Comparison of ENCODE assay signal across 26 cellular contexts in the genomic region with DNA sequence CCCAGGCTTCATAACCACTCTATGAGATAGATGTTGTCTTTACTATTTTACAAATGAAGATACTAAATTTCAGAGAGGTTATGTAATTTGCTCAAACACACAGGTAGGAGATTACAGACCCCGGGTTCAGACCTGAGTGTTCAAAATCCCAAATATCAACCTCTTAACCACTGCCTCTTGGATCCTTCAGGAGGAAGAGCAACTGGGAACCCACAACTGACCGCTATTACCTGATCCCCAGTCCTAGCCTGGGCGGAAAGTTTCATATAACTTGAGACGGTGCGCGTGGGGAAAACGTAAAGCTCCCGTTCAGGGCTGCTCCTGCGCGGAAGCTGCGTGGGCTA. TPM values are rescaled to one million over a fixed set of nuclear protein-coding genes. Genes with fewer than 3 reads are reported as not detected.
"Had no signal": no experiment of that assay in that cellular context is flagged by ENCODE, and none has a peak within 500 bp of the region (broad histone marks: within the 10 kb centered on the region; RNA-seq: fewer than 3 reads in every experiment).

No MANE protein-coding gene starts in this region.

- H3K4me3 Mint-ChIP-seq: endodermal cell; mesothelial cell of epicardium; natural killer cell treated with Interleukin-12 subunit alpha and Interleukin-12 subunit beta and Interleukin-15 and Interleukin-18, amount 100 ng/mL, for 72 hours; neural crest cell; stimulated activated memory B cell treated with anti-CD40 and anti-IgM and Interleukin-4, amounts not matched to agents 10 μg/mL and 1 μg/mL and 100 μg/mL, for 72 hours had no signal

- ATAC-seq: gastrocnemius medialis; left lobe of liver; mucosa of descending colon; natural killer cell treated with Interleukin-12 subunit alpha and Interleukin-12 subunit beta and Interleukin-15 and Interleukin-18, amount 100 ng/mL, for 72 hours; psoas muscle; right cardiac atrium; stimulated activated memory B cell treated with anti-CD40 and anti-IgM and Interleukin-4, amounts not matched to agents 10 μg/mL and 1 μg/mL and 100 μg/mL, for 72 hours; stimulated activated naive CD8-positive, alpha-beta T cell treated with anti-CD3 and anti-CD28 coated beads, Interleukin-15, Interleukin-2, amounts not matched to agents 100 U/mL and 50 U/mL, for 24 hours had no signal

- H3K27ac ChIP-seq: esophagus muscularis mucosa, gastrocnemius medialis, psoas muscle, sigmoid colon, testis, tibial artery had no signal

- FAIRE-seq: colon, endothelial cell of umbilical vein, kidney had no signal

- H3K9me3 Mint-ChIP-seq: endodermal cell; mesothelial cell of epicardium; naive B cell; natural killer cell treated with Interleukin-12 subunit alpha and Interleukin-12 subunit beta and Interleukin-15 and Interleukin-18, amount 100 ng/mL, for 72 hours; neural crest cell; stimulated activated memory B cell treated with anti-CD40 and anti-IgM and Interleukin-4, amounts not matched to agents 10 μg/mL and 1 μg/mL and 100 μg/mL, for 72 hours; type B pancreatic cell had no signal

- H3K27ac Mint-ChIP-seq: endodermal cell; mesothelial cell of epicardium; naive B cell; natural killer cell treated with Interleukin-12 subunit alpha and Interleukin-12 subunit beta and Interleukin-15 and Interleukin-18, amount 100 ng/mL, for 72 hours; stimulated activated memory B cell treated with anti-CD40 and anti-IgM and Interleukin-4, amounts not matched to agents 10 μg/mL and 1 μg/mL and 100 μg/mL, for 72 hours; type B pancreatic cell had no signal

- H3K27me3 Mint-ChIP-seq: stimulated activated memory B cell treated with anti-CD40 and anti-IgM and Interleukin-4, amounts not matched to agents 10 μg/mL and 1 μg/mL and 100 μg/mL, for 72 hours had no signal

- H3K36me3 ChIP-seq: gastrocnemius medialis, sigmoid colon, tibial artery had no signal

- H3K27me3 ChIP-seq: esophagus muscularis mucosa, sigmoid colon had no signal

- H3K36me3 Mint-ChIP-seq: mesothelial cell of epicardium, type B pancreatic cell had no signal

- DNase-seq: effector CD8-positive, alpha-beta T cell; foreskin fibroblast; gastrocnemius medialis; mesenchymal stem cell; mucosa of descending colon; naive B cell; psoas muscle; sigmoid colon; stimulated activated CD4-positive, alpha-beta T cell treated with anti-CD3 and anti-CD28 coated beads, Interleukin-2, amount 100 ng/mL, for 24 hours; stimulated activated CD4-positive, alpha-beta T cell treated with anti-CD3 and anti-CD28 coated beads, Interleukin-4, amount 100 ng/mL, for 4 hours; stimulated activated naive CD8-positive, alpha-beta T cell treated with anti-CD3 and anti-CD28 coated beads, Interleukin-15, Interleukin-2, amounts not matched to agents 100 U/mL and 50 U/mL, for 24 hours; testis; tibial artery had no signal

- H3K9me3 ChIP-seq: esophagus muscularis mucosa, gastrocnemius medialis, mucosa of descending colon, psoas muscle, sigmoid colon, testis, tibial artery had no signal

- H3K4me3 ChIP-seq: esophagus muscularis mucosa, gastrocnemius medialis, lung, mucosa of descending colon, psoas muscle, sigmoid colon, testis, tibial artery had no signal

RNA-seq across cellular contexts. Expression of a gene that starts 8.9 kb away (rescaled TPM):
- total RNA-seq: endodermal cell had no signal
